In the genomic region with DNA sequence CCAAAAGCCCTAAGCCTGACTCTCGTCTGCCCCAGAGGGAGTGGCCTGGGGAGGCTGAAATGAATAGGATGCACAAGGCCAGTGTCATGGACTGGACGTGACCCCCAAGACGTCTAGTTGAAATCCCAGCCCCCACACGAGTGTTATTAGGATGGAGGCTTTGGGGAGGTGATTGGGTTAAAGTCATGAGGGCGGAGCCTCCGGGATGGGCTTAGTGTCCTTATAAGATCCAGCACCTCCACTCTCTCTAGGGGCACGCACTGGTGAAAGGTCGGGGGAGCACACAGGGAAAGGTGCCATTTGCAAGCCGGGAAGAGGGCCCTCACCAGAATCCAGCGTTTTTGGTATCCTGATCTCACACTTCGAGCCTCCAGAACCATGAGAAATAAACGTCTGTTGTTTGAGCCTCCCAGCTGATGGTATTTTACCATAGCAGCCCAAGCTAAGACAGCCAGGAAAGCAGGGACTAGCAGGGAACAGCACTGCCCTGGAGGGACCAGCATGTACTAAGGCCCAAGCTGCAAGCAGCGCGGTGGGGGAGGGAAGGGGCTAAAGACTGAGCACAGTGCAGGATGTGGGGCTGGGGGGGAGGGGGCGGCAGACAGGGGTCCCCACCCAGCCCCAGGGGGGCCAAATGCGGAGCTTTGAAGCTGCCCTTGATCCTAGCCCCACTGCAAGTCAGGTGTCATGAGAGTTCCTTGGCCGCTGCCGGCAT, we compare ENCODE assay signal across 19 cellular contexts.
DNase-seq lines count a peak whose midpoint lies in the region; ATAC-seq and TF ChIP-seq lines count a peak whose summit lies in the region.
"Had no signal": no experiment of that assay in that cellular context is flagged by ENCODE, and none has a peak within 500 bp of the region (broad histone marks: within the 10 kb centered on the region; RNA-seq: fewer than 3 reads in every experiment).

No MANE protein-coding gene starts in this region.

- no peak overlapping the region for H3K27ac Mint-ChIP-seq in CD4-positive, alpha-beta T cell
- H3K27ac Mint-ChIP-seq in central memory CD8-positive, alpha-beta T cell (ENCODE audit: low read depth) = peak overlapping the region; percentile 75
- H3K27ac Mint-ChIP-seq in nephron = peak overlapping the region in 2 of 3 experiments; percentile 40 to 43
- H3K27ac Mint-ChIP-seq: neural progenitor cell had no signal

- intact Hi-C loops in CD4-positive, alpha-beta T cell (cut with DNase I, micrococcal nuclease) = loop anchor here in 1 of 2 experiments (1.0 kb wide), 1 partner anchor 18 kb away; no protein-coding TSS in a partner anchor

- H3K36me3 Mint-ChIP-seq in CD4-positive, alpha-beta T cell (ENCODE audit: low read depth) = no peaks in the 10 kb centered on the region
- no peaks in the 10 kb centered on the region for H3K36me3 Mint-ChIP-seq in central memory CD8-positive, alpha-beta T cell (ENCODE audit: insufficient read depth)
- peaks cover 5% of the 10 kb centered on the region for H3K36me3 Mint-ChIP-seq in nephron (ENCODE audit: low read depth)
- H3K36me3 Mint-ChIP-seq: CD4-positive, CD25-positive, alpha-beta regulatory T cell; neural progenitor cell had no signal

- no peak overlapping the region for H3K4me3 ChIP-seq in right atrium auricular region
- H3K4me3 ChIP-seq: neural progenitor cell, SJSA1 had no signal

- H3K36me3 ChIP-seq in right atrium auricular region = no peaks in the 10 kb centered on the region
- H3K36me3 ChIP-seq: neural progenitor cell, SJSA1, thoracic aorta, vagina had no signal

- H3K4me3 Mint-ChIP-seq in CD4-positive, alpha-beta T cell = peak overlapping the region; percentile 23
- peak overlapping the region; percentile 67 for H3K4me3 Mint-ChIP-seq in central memory CD8-positive, alpha-beta T cell
- H3K4me3 Mint-ChIP-seq in nephron = no peak overlapping the region
- H3K4me3 Mint-ChIP-seq: neural progenitor cell had no signal

- no peak for TF ChIP-seq CTCF in CD4-positive, alpha-beta T cell (IDR thresholded peaks at IDR 0.05)
- TF ChIP-seq CTCF in nephron (IDR thresholded peaks at IDR 0.05; ENCODE audit: unreplicated experiment in 3 of 3) = no peak
- TF ChIP-seq CTCF in right atrium auricular region (IDR thresholded peaks at IDR 0.05) = no peak

- H3K4me1 ChIP-seq in right atrium auricular region = no peaks in the 10 kb centered on the region
- H3K4me1 ChIP-seq: neural progenitor cell, parathyroid adenoma had no signal

- no peak for ATAC-seq in CD4-positive, alpha-beta T cell (ENCODE audit: poor library complexity)
- ATAC-seq in central memory CD8-positive, alpha-beta T cell (replicated peaks; ENCODE audit: extremely low read depth, poor library complexity, severe bottlenecking) = no peak
- ATAC-seq: left ventricle myocardium superior had no signal

- H3K27me3 Mint-ChIP-seq in CD4-positive, alpha-beta T cell = no peaks in the 10 kb centered on the region
- no peaks in the 10 kb centered on the region for H3K27me3 Mint-ChIP-seq in central memory CD8-positive, alpha-beta T cell
- peaks cover 17% of the 10 kb centered on the region for H3K27me3 Mint-ChIP-seq in nephron (ENCODE audit: low read depth)

- no peak overlapping the region for H3K27ac ChIP-seq in CD4-positive, alpha-beta T cell (ENCODE audit: low read depth, low read length)
- no peak overlapping the region for H3K27ac ChIP-seq in right atrium auricular region
- H3K27ac ChIP-seq: neural progenitor cell, parathyroid adenoma, SJSA1, thoracic aorta, vagina had no signal

- peaks cover 22% of the 10 kb centered on the region for H3K4me1 Mint-ChIP-seq in CD4-positive, alpha-beta T cell (ENCODE audit: low read depth)
- H3K4me1 Mint-ChIP-seq in central memory CD8-positive, alpha-beta T cell = peaks cover 24% of the 10 kb centered on the region
- H3K4me1 Mint-ChIP-seq in nephron = peaks cover 8% of the 10 kb centered on the region

- H3K9me3 Mint-ChIP-seq in CD4-positive, alpha-beta T cell = peaks cover 3% of the 10 kb centered on the region
- H3K9me3 Mint-ChIP-seq in central memory CD8-positive, alpha-beta T cell = no peaks in the 10 kb centered on the region
- H3K9me3 Mint-ChIP-seq in nephron = peaks cover 2% of the 10 kb centered on the region

- no peaks in the 10 kb centered on the region for H3K27me3 ChIP-seq in CD4-positive, alpha-beta T cell (ENCODE audit: control insufficient read depth, insufficient read depth, low read length)
- no peaks in the 10 kb centered on the region for H3K27me3 ChIP-seq in right atrium auricular region
- H3K27me3 ChIP-seq: neural progenitor cell, SJSA1, vagina had no signal

- DNase-seq in CD4-positive, alpha-beta T cell = no peak
- peak; percentile 85 for DNase-seq in NCI-H82 (lab: John Stamatoyannopoulos, UW)
- no peak for DNase-seq in central memory CD8-positive, alpha-beta T cell (ENCODE audit: low spot score in 2 of 2)
- DNase-seq in LoVo (ENCODE audit: low spot score) = no peak
- no peak for DNase-seq in SW480 (ENCODE audit: low spot score)
- no peak for DNase-seq in right atrium auricular region (ENCODE audit: low spot score)
- DNase-seq in SIG-M5 (lab: John Stamatoyannopoulos, UW) = no peak
- DNase-seq: CD4-positive, CD25-positive, alpha-beta regulatory T cell; central memory CD4-positive, alpha-beta T cell; NCI-H1092 treated with DMSO at 0.1 percent for 48 hours; NCI-H2029; NCI-H526 treated with DMSO at 0.1 percent for 48 hours had no signal

- CTCF ChIA-PET in CD4-positive, alpha-beta T cell (lab: Charles Lee) = no interaction called here

- POLR2A ChIA-PET in CD4-positive, alpha-beta T cell (lab: Charles Lee) = no interaction called here

- peaks cover 4% of the 10 kb centered on the region for H3K9me3 ChIP-seq in CD4-positive, alpha-beta T cell (ENCODE audit: control insufficient read depth, low read length)
- peaks cover 0 to 15% of the 10 kb centered on the region in 2 donors for H3K9me3 ChIP-seq in right atrium auricular region
- H3K9me3 ChIP-seq: thoracic aorta, vagina had no signal

Comparison
In these comparisons a context has a peak if more than half of its experiments do, and no peak if none do; other contexts are left out.
1. H3K4me3 Mint-ChIP-seq: peak in CD4-positive, alpha-beta T cell (single experiment) and central memory CD8-positive, alpha-beta T cell (single experiment); none in nephron (0 of 3).